In genomic region chr22:38947321-38948112, GRCh38 we compare ENCODE assay signal across 1 cellular context.
TF ChIP-seq lines count a peak whose summit lies in the region.

No MANE protein-coding gene starts in this region.

TF ChIP-seq in SK-N-SH, 30 proteins besides CTCF, POLR2A, EP300 and RAD21:
- TF ChIP-seq JUND (IDR thresholded peaks at IDR 0.05), result no peak
- TF ChIP-seq NRF1 (IDR thresholded peaks at IDR 0.05; ENCODE audit: low read depth, low read length), result no peak
- no peak for TF ChIP-seq FOXJ3 (CRISPR knock-in tag; IDR thresholded peaks at IDR 0.05)
- no peak for TF ChIP-seq FOXM1 (IDR thresholded peaks at IDR 0.05; ENCODE audit: low read depth)
- no peak for TF ChIP-seq TCF12 (IDR thresholded peaks at IDR 0.05)
- TF ChIP-seq MEF2A (IDR thresholded peaks at IDR 0.05; ENCODE audit: borderline replicate concordance, low read depth), result no peak
TF ChIP-seq in SK-N-SH: peak in this region for 0.
